Comparison of ENCODE assay signal across 13 cellular contexts in genomic region chr17:76154935-76155845, GRCh38. TPM values are rescaled to one million over a fixed set of nuclear protein-coding genes. Genes with fewer than 3 reads are reported as not detected.
DNase-seq lines count a peak whose midpoint lies in the region; ATAC-seq and TF ChIP-seq lines count a peak whose summit lies in the region.
"Had no signal": no experiment of that assay in that cellular context is flagged by ENCODE, and none has a peak within 500 bp of the region (broad histone marks: within the 10 kb centered on the region; RNA-seq: fewer than 3 reads in every experiment).

No MANE protein-coding gene starts in this region.

- no peak overlapping the region for H3K27ac ChIP-seq in right atrium auricular region
- no peak overlapping the region for H3K27ac ChIP-seq in suprapubic skin

- H3K4me3 Mint-ChIP-seq in activated CD8-positive, alpha-beta T cell treated with anti-CD3 and anti-CD28 coated beads for 36 hours = no peak overlapping the region
- H3K4me3 Mint-ChIP-seq: B cell had no signal

- no peaks in the 10 kb centered on the region for H3K36me3 ChIP-seq in right atrium auricular region
- H3K36me3 ChIP-seq in suprapubic skin = no peaks in the 10 kb centered on the region

- no peaks in the 10 kb centered on the region for H3K27me3 ChIP-seq in right atrium auricular region
- no peaks in the 10 kb centered on the region for H3K27me3 ChIP-seq in suprapubic skin

- peaks cover 48% of the 10 kb centered on the region for H3K36me3 Mint-ChIP-seq in activated CD8-positive, alpha-beta T cell treated with anti-CD3 and anti-CD28 coated beads for 36 hours (ENCODE audit: low read depth)

- intact Hi-C loops in Right ventricle myocardium inferior (cut with DNase I) = no loop called here
- intact Hi-C loops in activated CD8-positive, alpha-beta T cell treated with anti-CD3 and anti-CD28 coated beads for 36 hours (cut with micrococcal nuclease) = no loop called here

- no peak overlapping the region for H3K4me3 ChIP-seq in right atrium auricular region
- no peak overlapping the region for H3K4me3 ChIP-seq in suprapubic skin
- H3K4me3 ChIP-seq: HAP-1 had no signal

- POLR2A ChIA-PET in activated CD8-positive, alpha-beta T cell treated with anti-CD3 and anti-CD28 coated beads for 36 hours (lab: Charles Lee) = interaction anchor here (0.8 to 1.8 kb wide), 8 partner anchors 10 to 121 kb away, joined by 3 to 6 read pairs (median 3); no protein-coding TSS in a partner anchor

- H3K4me1 ChIP-seq in right atrium auricular region = no peaks in the 10 kb centered on the region
- H3K4me1 ChIP-seq in suprapubic skin = no peaks in the 10 kb centered on the region
- H3K4me1 ChIP-seq: HAP-1 had no signal

- H3K27me3 Mint-ChIP-seq in activated CD8-positive, alpha-beta T cell treated with anti-CD3 and anti-CD28 coated beads for 36 hours = no peaks in the 10 kb centered on the region

- no peak for TF ChIP-seq CTCF in right atrium auricular region (IDR thresholded peaks at IDR 0.05)
- no peak for TF ChIP-seq CTCF in activated CD8-positive, alpha-beta T cell treated with anti-CD3 and anti-CD28 coated beads for 36 hours (IDR thresholded peaks at IDR 0.05)
- no peak for TF ChIP-seq CTCF in suprapubic skin (IDR thresholded peaks at IDR 0.05)
- no peak for TF ChIP-seq CTCF in GM20000 (IDR thresholded peaks at IDR 0.05; ENCODE audit: extremely low read depth, missing control alignments)

- peak overlapping the region; percentile 11 for H3K27ac Mint-ChIP-seq in activated CD8-positive, alpha-beta T cell treated with anti-CD3 and anti-CD28 coated beads for 36 hours
- H3K27ac Mint-ChIP-seq: B cell had no signal

- no peaks in the 10 kb centered on the region for H3K9me3 Mint-ChIP-seq in activated CD8-positive, alpha-beta T cell treated with anti-CD3 and anti-CD28 coated beads for 36 hours

- CTCF ChIA-PET in activated CD8-positive, alpha-beta T cell treated with anti-CD3 and anti-CD28 coated beads for 36 hours (lab: Charles Lee) = interaction anchor here (0.9 to 1.3 kb wide), 4 partner anchors 12 to 125 kb away, joined by 3 to 4 read pairs (median 3); no protein-coding TSS in a partner anchor

- ATAC-seq in Right ventricle myocardium inferior (peak; percentile 39), HG02981 (IDR thresholded peaks at IDR 0.05; ENCODE audit: unreplicated experiment) (no peak), GM21825 (IDR thresholded peaks at IDR 0.05; ENCODE audit: unreplicated experiment) (no peak)
- no peak for ATAC-seq in activated CD8-positive, alpha-beta T cell treated with anti-CD3 and anti-CD28 coated beads for 36 hours

- H3K9me3 ChIP-seq in right atrium auricular region = no peaks in the 10 kb centered on the region
- H3K9me3 ChIP-seq in suprapubic skin = no peaks in the 10 kb centered on the region
- H3K9me3 ChIP-seq: HAP-1 had no signal

- H3K4me1 Mint-ChIP-seq in activated CD8-positive, alpha-beta T cell treated with anti-CD3 and anti-CD28 coated beads for 36 hours (ENCODE audit: low read depth) = peaks cover 44% of the 10 kb centered on the region
- H3K4me1 Mint-ChIP-seq: B cell had no signal

- no peak for DNase-seq in Right ventricle myocardium inferior (ENCODE audit: missing footprints)
- no peak for DNase-seq in right atrium auricular region (ENCODE audit: low spot score)
- DNase-seq in activated CD8-positive, alpha-beta T cell treated with anti-CD3 and anti-CD28 coated beads for 36 hours = no peak
- peak; percentile 85 for DNase-seq in mesenteric fat pad (ENCODE audit: low spot score)
- DNase-seq in suprapubic skin (ENCODE audit: low spot score in 2 of 2) = peak; percentile 28 to 71
- DNase-seq in GM20000 (ENCODE audit: low spot score) = no peak
- DNase-seq: ACHN, NCI-H1417, NCI-H2029 had no signal

- 77% methylated on average over 8 of the region's 10 CpGs for WGBS in suprapubic skin

- no peak for TF ChIP-seq POLR2A in suprapubic skin (IDR thresholded peaks at IDR 0.05)

- TF ChIP-seq EP300 in suprapubic skin (IDR thresholded peaks at IDR 0.05) = no peak

RNA-seq across cellular contexts. Expression of gene FOXJ1, which starts 14.1 kb away (rescaled TPM):
- total RNA-seq in Right ventricle myocardium inferior (not detected), right atrium auricular region (not detected), mesenteric fat pad (0.16 TPM), suprapubic skin (1 to 10 TPM; 2.1 to 3.6 (median 2.9) TPM)
- total RNA-seq in activated CD8-positive, alpha-beta T cell treated with anti-CD3 and anti-CD28 coated beads for 36 hours = 10 to 100 TPM; 11.1 to 11.6 TPM

RNA-seq across cellular contexts. Expression of gene EXOC7, which starts 51.6 kb away (rescaled TPM):
- total RNA-seq in Right ventricle myocardium inferior (70.9 TPM), right atrium auricular region (10 to 100 TPM; 56.0 to 65.3 TPM), mesenteric fat pad (117 TPM), suprapubic skin (100 to 1,000 TPM in 1 of 4 donors, 10 to 100 TPM in 3; 67.4 to 108 (median 78.6) TPM)
- 10 to 100 TPM; 53.5 to 64.9 TPM for total RNA-seq in activated CD8-positive, alpha-beta T cell treated with anti-CD3 and anti-CD28 coated beads for 36 hours

Comparison
In these comparisons a context has a peak if more than half of its experiments do, and no peak if none do; other contexts are left out.
1. DNase-seq: peak in mesenteric fat pad (single experiment) and suprapubic skin (2 of 2); none in Right ventricle myocardium inferior (single experiment), right atrium auricular region (single experiment), activated CD8-positive, alpha-beta T cell treated with anti-CD3 and anti-CD28 coated beads for 36 hours (single experiment) and GM20000 (single experiment).